Comparison of ENCODE assay signal across 1 cellular context in genomic region chr2:168392797-168393196, GRCh38.
TF ChIP-seq lines count a peak whose summit lies in the region.

No MANE protein-coding gene starts in this region.

TF ChIP-seq in HepG2, 621 proteins besides CTCF, POLR2A, EP300 and RAD21 (continued from another document):
- TF ChIP-seq MAFF (IDR thresholded peaks at IDR 0.05; ENCODE audit: low read depth, low read length) (peak; percentile 84), ZNF841 (CRISPR knock-in tag; IDR thresholded peaks at IDR 0.05; ENCODE audit: borderline replicate concordance) (no peak), MAFK (conservative IDR thresholded peaks at IDR 0.05 in 1 of 2, IDR thresholded peaks at IDR 0.05 in 1 of 2; ENCODE audit: low read length in 2 of 2) (peak; percentile 81 to 86)
TF ChIP-seq in HepG2: peak in this region for 2.
